ENCODE assay signal across 11 cellular contexts in genomic region chr16:56871172-56871593, GRCh38. TPM values are rescaled to one million over a fixed set of nuclear protein-coding genes. Genes with fewer than 3 reads are reported as not detected.
A peak's percentile ranks its signal among the peaks of the same experiment; 100 is the strongest.
DNase-seq lines count a peak whose midpoint lies in the region; ATAC-seq, FAIRE-seq and TF ChIP-seq lines count a peak whose summit lies in the region.
"Had no signal": no experiment of that assay in that cellular context is flagged by ENCODE, and none has a peak within 500 bp of the region (broad histone marks: within the 10 kb centered on the region; RNA-seq: fewer than 3 reads in every experiment).

No MANE protein-coding gene starts in this region.

- no peak overlapping the region for H3K27ac ChIP-seq in K562 (ENCODE audit: extremely low read depth, low read depth, low read length)
- no peak overlapping the region for H3K27ac ChIP-seq in osteoblast (ENCODE audit: low read depth, low read length)

- H3K4me3 ChIP-seq in K562 (no peak overlapping the region), osteoblast (ENCODE audit: insufficient read depth, low read length) (no peak overlapping the region)

- H3K4me2 ChIP-seq in K562 (ENCODE audit: insufficient read depth, low read length), result no peak overlapping the region
- H3K4me2 ChIP-seq in osteoblast (ENCODE audit: insufficient read depth, low read length), result no peak overlapping the region

- ATAC-seq in HG03575 (IDR thresholded peaks at IDR 0.05; ENCODE audit: extremely low read depth, insufficient number of reproducible peaks, low FRiP score, unreplicated experiment) (peak; percentile 47), K562 (peak; percentile 16; the same call in 1 of the 3 replicates), HG03442 (IDR thresholded peaks at IDR 0.05; ENCODE audit: unreplicated experiment) (no peak)
- ATAC-seq in activated CD8-positive, alpha-beta T cell treated with anti-CD3 and anti-CD28 coated beads, Interleukin-2, amount 10 ng/mL, durations not matched to agents 7 days and 5 days, result no peak

- no peak overlapping the region; a peak in 1 of 4 replicates for H3K9ac ChIP-seq in K562 (ENCODE audit: insufficient read depth in 1 of 2, low read depth in 2 of 2, low read length in 2 of 2)

- H3K9me3 ChIP-seq in K562 (replicated peaks; ENCODE audit: control insufficient read depth, insufficient read depth, low read depth, low read length) (no peaks in the 10 kb centered on the region), osteoblast (ENCODE audit: low read depth, low read length) (no peaks in the 10 kb centered on the region)

- peak; percentile 72 for DNase-seq in GM13976 (ENCODE audit: low spot score)
- peak in 1 of 4 experiments; percentile 23 for DNase-seq in K562 (ENCODE audit: extremely low read depth in 1 of 4, low spot score in 3 of 4)
- peak; percentile 96 for DNase-seq in osteoblast (ENCODE audit: insufficient read length, low spot score, missing footprints)
- no peak for DNase-seq in nucleus accumbens (lab: John Stamatoyannopoulos, UW)
- no peak for DNase-seq in activated CD8-positive, alpha-beta T cell treated with anti-CD3 and anti-CD28 coated beads, Interleukin-2, amount 10 ng/mL, durations not matched to agents 7 days and 5 days
- DNase-seq: activated CD4-positive, CD25-positive, alpha-beta regulatory T cell; NCI-H187 treated with DMSO at 0.1 percent for 48 hours had no signal

- H3K27ac Mint-ChIP-seq in activated CD8-positive, alpha-beta T cell treated with anti-CD3 and anti-CD28 coated beads, Interleukin-2, amount 10 ng/mL, durations not matched to agents 7 days and 5 days, result no peak overlapping the region
- H3K27ac Mint-ChIP-seq: dendritic cell treated with granulocyte-macrophage colony-stimulating factor and Interleukin-4, amounts not matched to agents 40 ng/mL and 50 ng/mL, for 4 days had no signal

- no peak overlapping the region for H3K4me3 Mint-ChIP-seq in activated CD8-positive, alpha-beta T cell treated with anti-CD3 and anti-CD28 coated beads, Interleukin-2, amount 10 ng/mL, durations not matched to agents 7 days and 5 days
- H3K4me3 Mint-ChIP-seq: dendritic cell treated with granulocyte-macrophage colony-stimulating factor and Interleukin-4, amounts not matched to agents 40 ng/mL and 50 ng/mL, for 4 days; neural crest cell had no signal

- no TSS peak for BruUV-seq in K562 (replicated peaks; lab: Mats Ljungman, UMichigan)

- H2AFZ ChIP-seq in K562 (ENCODE audit: low read depth, low read length) (no peak overlapping the region), osteoblast (ENCODE audit: low read length) (peak overlapping the region; percentile 31)

- peak; percentile 60 for FAIRE-seq in K562 (lab: Jason Lieb, UNC)

- TF ChIP-seq POLR2A in K562 (conservative IDR thresholded peaks at IDR 0.05), result no peak

- intact Hi-C loops in K562 (cut with micrococcal nuclease), result loop anchor here (5.0 kb wide), 1 partner anchor 61 kb away; the partner anchor contains the start of gene HERPUD1

- no peaks in the 10 kb centered on the region for H3K36me3 Mint-ChIP-seq in activated CD8-positive, alpha-beta T cell treated with anti-CD3 and anti-CD28 coated beads, Interleukin-2, amount 10 ng/mL, durations not matched to agents 7 days and 5 days (ENCODE audit: low read depth)

- no peaks in the 10 kb centered on the region; a peak in 1 of 5 replicates for H3K27me3 ChIP-seq in K562 (ENCODE audit: control insufficient read depth in 2 of 2, insufficient read depth in 2 of 2, low read length in 2 of 2)
- H3K27me3 ChIP-seq in osteoblast (ENCODE audit: insufficient read depth, low read length), result no peaks in the 10 kb centered on the region

- peak in 1 of 2 experiments; percentile 15; a peak in 1 of 4 replicates for TF ChIP-seq RAD21 in K562 (CRISPR knock-in tag; conservative IDR thresholded peaks at IDR 0.05 in 1 of 2, IDR thresholded peaks at IDR 0.05 in 1 of 2)

- H3K79me2 ChIP-seq in K562 (ENCODE audit: control insufficient read depth, insufficient read depth, low read length) (no peaks in the 10 kb centered on the region), osteoblast (ENCODE audit: insufficient read depth, low read length) (no peaks in the 10 kb centered on the region)

- H4K20me1 ChIP-seq in K562 (replicated peaks; ENCODE audit: control insufficient read depth, insufficient read depth, low read length), result no peaks in the 10 kb centered on the region
- H4K20me1 ChIP-seq in osteoblast (ENCODE audit: insufficient read depth, low read length), result no peaks in the 10 kb centered on the region

- peaks cover 0 to 9% of the 10 kb centered on the region in 2 experiments; a peak in 3 of 5 replicates for H3K4me1 ChIP-seq in K562 (replicated peaks in 1 of 2; ENCODE audit: control insufficient read depth in 2 of 2, insufficient read depth in 2 of 2, low read length in 2 of 2)
- H3K4me1 ChIP-seq in osteoblast (ENCODE audit: insufficient read depth, low read length), result no peaks in the 10 kb centered on the region

- POLR2A ChIA-PET in K562 (lab: Yijun Ruan, JAX), result interaction anchor here (0.6 to 1.0 kb wide), 2 partner anchors 56 to 62 kb away, joined by 3 to 4 read pairs; no protein-coding TSS in a partner anchor
- POLR2A ChIA-PET in activated CD8-positive, alpha-beta T cell treated with anti-CD3 and anti-CD28 coated beads, Interleukin-2, amount 10 ng/mL, durations not matched to agents 7 days and 5 days (lab: Charles Lee), result no interaction called here

- no peaks in the 10 kb centered on the region for H3K9me1 ChIP-seq in K562 (ENCODE audit: control insufficient read depth, insufficient read depth, low read length)

- 33% methylated on average over 7 of the region's 7 CpGs for WGBS in K562 (ENCODE audit: insufficient coverage, low coverage, missing lambda C conversion rate)

- H3K27me3 Mint-ChIP-seq in activated CD8-positive, alpha-beta T cell treated with anti-CD3 and anti-CD28 coated beads, Interleukin-2, amount 10 ng/mL, durations not matched to agents 7 days and 5 days (ENCODE audit: low read depth), result no peaks in the 10 kb centered on the region

- TF ChIP-seq CTCF in GM13976 (IDR thresholded peaks at IDR 0.05; ENCODE audit: borderline replicate concordance, control extremely low read depth, extremely low read depth, insufficient read depth, missing control alignments) (peak; percentile 19), K562 (IDR thresholded peaks at IDR 0.05 in 2 of 3, conservative IDR thresholded peaks at IDR 0.05 in 1 of 3; ENCODE audit: insufficient read depth in 2 of 3, low read depth in 1 of 3, low read length in 3 of 3) (peak in 1 of 3 experiments; percentile 18; a peak in 1 of 6 replicates), osteoblast (IDR thresholded peaks at IDR 0.05; ENCODE audit: extremely low read depth, low read depth, low read length) (no peak)

- no peaks in the 10 kb centered on the region for H3K36me3 ChIP-seq in K562 (ENCODE audit: control insufficient read depth, insufficient read depth, low read length)
- H3K36me3 ChIP-seq in osteoblast (ENCODE audit: insufficient read depth, low read length), result no peaks in the 10 kb centered on the region

- peaks cover 19% of the 10 kb centered on the region for H3K4me1 Mint-ChIP-seq in activated CD8-positive, alpha-beta T cell treated with anti-CD3 and anti-CD28 coated beads, Interleukin-2, amount 10 ng/mL, durations not matched to agents 7 days and 5 days (ENCODE audit: low read depth)

- in situ Hi-C loops in GM13976 (cut with MboI; ENCODE audit: low sequenced_read_pairs, unreplicated experiment) (no loop called here), K562 (cut with MboI) (no loop called here)

- CTCF ChIA-PET in K562 (lab: Yijun Ruan, JAX; ENCODE audit: low intra/inter-chr PET ratio), result no interaction called here
- CTCF ChIA-PET in activated CD8-positive, alpha-beta T cell treated with anti-CD3 and anti-CD28 coated beads, Interleukin-2, amount 10 ng/mL, durations not matched to agents 7 days and 5 days (lab: Charles Lee), result no interaction called here

- H3K9me3 Mint-ChIP-seq in activated CD8-positive, alpha-beta T cell treated with anti-CD3 and anti-CD28 coated beads, Interleukin-2, amount 10 ng/mL, durations not matched to agents 7 days and 5 days (ENCODE audit: insufficient read depth), result no peaks in the 10 kb centered on the region
- H3K9me3 Mint-ChIP-seq: dendritic cell treated with granulocyte-macrophage colony-stimulating factor and Interleukin-4, amounts not matched to agents 40 ng/mL and 50 ng/mL, for 4 days; neural crest cell had no signal

- no peak for TF ChIP-seq EP300 in K562 (IDR thresholded peaks at IDR 0.05; ENCODE audit: low read length)

TF ChIP-seq in K562, 482 proteins besides CTCF, POLR2A, EP300 and RAD21 (continues in another document):
- no peak for TF ChIP-seq STAG1 (CRISPR knock-in tag; IDR thresholded peaks at IDR 0.05; ENCODE audit: borderline replicate concordance)
- peak; percentile 26 for TF ChIP-seq CBFA2T3 (IDR thresholded peaks at IDR 0.05)
- no peak for TF ChIP-seq NFYB (IDR thresholded peaks at IDR 0.05; ENCODE audit: extremely low read depth, insufficient read length)
- no peak for TF ChIP-seq SIN3A (IDR thresholded peaks at IDR 0.05; ENCODE audit: borderline replicate concordance in 2 of 2, control insufficient read depth in 1 of 2, low read depth in 2 of 2, low read length in 2 of 2)
- no peak for TF ChIP-seq LEF1 (IDR thresholded peaks at IDR 0.05)
- peak; percentile 13; the same call in 1 of the 2 replicates for TF ChIP-seq TAL1 (IDR thresholded peaks at IDR 0.05)
- TF ChIP-seq SMARCA4 (IDR thresholded peaks at IDR 0.05), result no peak
- TF ChIP-seq CBFA2T2 (conservative IDR thresholded peaks at IDR 0.05), result 0 out of 2 replicates have a peak, but pooled peaks have one; percentile 4
- TF ChIP-seq ETV1 (tag; conservative IDR thresholded peaks at IDR 0.05; ENCODE audit: low read depth), result no peak

RNA-seq across cellular contexts. Expression of gene SLC12A3, which starts 6.2 kb away (rescaled TPM):
- total RNA-seq in K562 (2011; cell fraction: chromatin; rRNA removed; ENCODE audit: low replicate concordance), result not detected in 2 replicates
- total RNA-seq in K562 (2011; cell fraction: nucleolus; rRNA removed), result not detected in 2 replicates
- total RNA-seq in K562 (2011; cell fraction: nucleoplasm; rRNA removed), result not detected in 2 replicates
- total RNA-seq in K562 (2014; rRNA removed) (not detected in 2 replicates), K562 (2014; rRNA removed; fragmentation: Illumina TruSeq; extraction: Trizol) (not detected in 2 replicates), K562 (2015; rRNA removed; fragmentation: Illumina TruSeq; extraction: Trizol) (not detected in 2 replicates), K562 (2021) (not detected in 2 replicates), osteoblast (not detected in 2 replicates)
- polyA plus RNA-seq in K562 (2011; rRNA removed) (not detected in 2 replicates), K562 (2014; fragmentation: Illumina TruSeq; extraction: Trizol) (not detected in 2 replicates), K562 (2014; fragmentation: Nextera tagmentation; extraction: Ambion mirVana) (not detected), K562 (2014; rRNA removed) (not detected in 2 replicates)
- not detected in 2 replicates for polyA plus RNA-seq in K562 (2011; cell fraction: cytosol; rRNA removed)
- polyA plus RNA-seq in K562 (2011; cell fraction: nucleus; rRNA removed), result 0.04 TPM in 1 of 2 replicates, not detected in the other
- 0.01 TPM in 1 of 2 replicates, not detected in the other for polyA plus RNA-seq in K562 (2012)
- polyA minus RNA-seq in K562 (2011; rRNA and poly(A)+ RNA removed), result not detected in 2 replicates
- polyA minus RNA-seq in K562 (2011; cell fraction: cytosol; rRNA and poly(A)+ RNA removed), result 0.95 and 1.3 TPM in 2 replicates
- polyA minus RNA-seq in K562 (2011; cell fraction: nucleus; rRNA and poly(A)+ RNA removed), result 0.13 TPM in 1 of 2 replicates, not detected in the other
- total RNA-seq in activated CD8-positive, alpha-beta T cell treated with anti-CD3 and anti-CD28 coated beads, Interleukin-2, amount 10 ng/mL, durations not matched to agents 7 days and 5 days, result not detected
- total RNA-seq: neural crest cell had no signal

Comparison
In these comparisons a context has a peak if more than half of its experiments do, and no peak if none do; other contexts are left out.
1. DNase-seq: peak in GM13976 (single experiment) and osteoblast (single experiment); none in nucleus accumbens (0 of 56) and activated CD8-positive, alpha-beta T cell treated with anti-CD3 and anti-CD28 coated beads, Interleukin-2, amount 10 ng/mL, durations not matched to agents 7 days and 5 days (single experiment).
2. ATAC-seq: peak in HG03575 (single experiment) and K562 (single experiment); none in HG03442 (single experiment) and activated CD8-positive, alpha-beta T cell treated with anti-CD3 and anti-CD28 coated beads, Interleukin-2, amount 10 ng/mL, durations not matched to agents 7 days and 5 days (single experiment).